In genomic region chr12:124800506-124800905, GRCh38 we compare ENCODE assay signal across 2 cellular contexts.
TF ChIP-seq lines count a peak whose summit lies in the region.

No MANE protein-coding gene starts in this region.

TF ChIP-seq in IMR-90, 13 proteins besides CTCF, POLR2A, EP300 and RAD21:
- TF ChIP-seq RFX5 (IDR thresholded peaks at IDR 0.05; ENCODE audit: low read depth, low read length), result no peak
- no peak for TF ChIP-seq MXI1 (IDR thresholded peaks at IDR 0.05; ENCODE audit: borderline replicate concordance, low read depth, low read length)
- TF ChIP-seq USF2 (IDR thresholded peaks at IDR 0.05; ENCODE audit: low read depth, low read length), result no peak
- TF ChIP-seq CEBPB (IDR thresholded peaks at IDR 0.05; ENCODE audit: low read depth, low read length), result no peak
- no peak for TF ChIP-seq MAZ (IDR thresholded peaks at IDR 0.05; ENCODE audit: borderline replicate concordance, low read depth, low read length)
- no peak for TF ChIP-seq ELK1 (IDR thresholded peaks at IDR 0.05; ENCODE audit: borderline replicate concordance, low read depth, low read length)
- TF ChIP-seq RCOR1 (IDR thresholded peaks at IDR 0.05; ENCODE audit: insufficient replicate concordance, low read length), result no peak
- TF ChIP-seq NFE2L2 (IDR thresholded peaks at IDR 0.05; ENCODE audit: low read depth, low read length), result no peak
- no peak for TF ChIP-seq CHD1 (IDR thresholded peaks at IDR 0.05; ENCODE audit: low read depth, low read length)
- no peak for TF ChIP-seq MAFK (IDR thresholded peaks at IDR 0.05; ENCODE audit: low read depth, low read length)
- TF ChIP-seq BHLHE40 (IDR thresholded peaks at IDR 0.05; ENCODE audit: low read depth, low read length), result no peak
- TF ChIP-seq SMC3 (IDR thresholded peaks at IDR 0.05; ENCODE audit: low read depth, low read length), result no peak
- no peak for TF ChIP-seq FOS (IDR thresholded peaks at IDR 0.05; ENCODE audit: low read depth, low read length)

TF ChIP-seq in SK-N-SH, 30 proteins besides CTCF, POLR2A, EP300 and RAD21:
- TF ChIP-seq USF2 (IDR thresholded peaks at IDR 0.05; ENCODE audit: borderline replicate concordance, low read depth, low read length), result no peak
- no peak for TF ChIP-seq PBX3 (IDR thresholded peaks at IDR 0.05)
- TF ChIP-seq IRF3 (IDR thresholded peaks at IDR 0.05; ENCODE audit: low read depth, low read length), result no peak
- no peak for TF ChIP-seq POLR2AphosphoS5 (IDR thresholded peaks at IDR 0.05; ENCODE audit: low read depth, low read length)
- no peak for TF ChIP-seq NRF1 (IDR thresholded peaks at IDR 0.05; ENCODE audit: low read depth, low read length)
- no peak for TF ChIP-seq JUND (IDR thresholded peaks at IDR 0.05)
- no peak for TF ChIP-seq FOXM1 (IDR thresholded peaks at IDR 0.05; ENCODE audit: low read depth)
- TF ChIP-seq MXI1 (IDR thresholded peaks at IDR 0.05; ENCODE audit: low read depth, low read length), result no peak
- TF ChIP-seq NFIC (IDR thresholded peaks at IDR 0.05; ENCODE audit: borderline replicate concordance), result no peak
- TF ChIP-seq MAX (IDR thresholded peaks at IDR 0.05; ENCODE audit: low read depth), result no peak
- no peak for TF ChIP-seq TEAD4 (IDR thresholded peaks at IDR 0.05; ENCODE audit: borderline replicate concordance, insufficient read depth)
- TF ChIP-seq YY1 (IDR thresholded peaks at IDR 0.05; ENCODE audit: low read depth), result no peak
- no peak for TF ChIP-seq RXRA (IDR thresholded peaks at IDR 0.05; ENCODE audit: borderline replicate concordance, low read depth)
TF ChIP-seq in SK-N-SH: peak in this region for 0.
